1 cellular context compared by ENCODE assay signal in genomic region chr1:187469836-187470235, GRCh38.
TF ChIP-seq lines count a peak whose summit lies in the region.

No MANE protein-coding gene starts in this region.

TF ChIP-seq in WTC11, 78 proteins besides CTCF, POLR2A, EP300 and RAD21 (continued from another document):
- TF ChIP-seq, protein P1, sequence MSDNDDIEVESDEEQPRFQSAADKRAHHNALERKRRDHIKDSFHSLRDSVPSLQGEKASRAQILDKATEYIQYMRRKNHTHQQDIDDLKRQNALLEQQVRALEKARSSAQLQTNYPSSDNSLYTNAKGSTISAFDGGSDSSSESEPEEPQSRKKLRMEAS (CRISPR knock-in tag; IDR thresholded peaks at IDR 0.05) = no peak
- TF ChIP-seq GTF2I (CRISPR knock-in tag; conservative IDR thresholded peaks at IDR 0.05) (no peak), ETV6 (CRISPR knock-in tag; IDR thresholded peaks at IDR 0.05) (no peak), SMAD3 (CRISPR knock-in tag; IDR thresholded peaks at IDR 0.05; ENCODE audit: borderline replicate concordance) (no peak), ZNF121 (CRISPR knock-in tag; IDR thresholded peaks at IDR 0.05) (no peak)
